Comparison of ENCODE assay signal across 32 cellular contexts in the genomic region with DNA sequence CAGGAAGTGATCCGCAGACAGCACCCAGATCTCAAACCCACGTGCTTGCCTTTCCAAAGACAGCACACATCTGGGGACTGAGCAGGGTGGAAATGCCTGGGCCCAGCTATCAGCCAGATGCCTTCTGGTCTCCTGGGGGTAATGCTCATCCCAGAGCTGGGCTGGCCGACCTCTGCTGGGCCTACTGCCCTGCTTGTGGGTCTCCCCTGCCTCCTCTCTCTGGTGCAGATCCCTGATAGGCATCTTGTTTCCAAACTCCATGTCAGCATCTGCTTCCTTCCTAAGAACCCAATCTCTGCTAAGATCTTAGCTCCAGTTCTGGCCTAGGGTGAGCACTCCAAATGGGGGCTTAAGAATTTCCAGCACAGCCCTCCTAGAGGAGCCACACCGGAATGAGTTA.
"Had no signal": no experiment of that assay in that cellular context is flagged by ENCODE, and none has a peak within 500 bp of the region (broad histone marks: within the 10 kb centered on the region; RNA-seq: fewer than 3 reads in every experiment).

No MANE protein-coding gene starts in this region.

- ATAC-seq: activated naive CD4-positive, alpha-beta T cell treated with anti-CD3 and anti-CD28 coated beads, Interleukin-2, amount 50 U/mL, for 72 hours; activated naive CD8-positive, alpha-beta T cell treated with anti-CD3 and anti-CD28 coated beads, Interleukin-2, amount 50 U/mL, for 24 hours; activated T-cell treated with anti-CD3 and anti-CD28 coated beads, Interleukin-2, amount 50 U/mL, for 4 hours; activated T-cell treated with anti-CD3 and anti-CD28 coated beads, Interleukin-2, amount 50 U/mL, for 72 hours; activated T-helper 17 cell treated with anti-CD3 and anti-CD28 coated beads, Interleukin-2, amount 50 U/mL, for 72 hours; body of pancreas had no signal

- H3K36me3 ChIP-seq: adrenal gland, ascending aorta, brain microvascular endothelial cell, breast epithelium, cardiac muscle cell had no signal

- DNase-seq: activated effector memory CD4-positive, alpha-beta T cell treated with anti-CD3 and anti-CD28 coated beads, Interleukin-2, amount 50 U/mL, for 16 hours; activated effector memory CD4-positive, alpha-beta T cell treated with Interleukin-2 at 50 U/mL for 16 hours; activated gamma-delta T cell; activated gamma-delta T cell treated with Interleukin-2 at 50 U/mL for 16 hours; activated naive CD4-positive, alpha-beta T cell; activated naive CD4-positive, alpha-beta T cell treated with anti-CD3 and anti-CD28 coated beads for 36 hours; activated naive CD4-positive, alpha-beta T cell treated with anti-CD3 and anti-CD28 coated beads, Interleukin-2, amount 10 ng/mL, durations not matched to agents 7 days and 5 days; activated naive CD4-positive, alpha-beta T cell treated with anti-CD3 and anti-CD28 coated beads, Interleukin-2, amount 50 U/mL, for 16 hours; activated naive CD4-positive, alpha-beta T cell treated with Interleukin-2 at 50 U/mL for 16 hours; activated naive CD8-positive, alpha-beta T cell treated with anti-CD3 and anti-CD28 coated beads for 36 hours; activated naive CD8-positive, alpha-beta T cell treated with anti-CD3 and anti-CD28 coated beads, Interleukin-2, amount 10 ng/mL, durations not matched to agents 7 days and 5 days; activated naive CD8-positive, alpha-beta T cell treated with anti-CD3 and anti-CD28 coated beads, Interleukin-2, amount 50 U/mL, for 24 hours; activated T-cell treated with anti-CD3 and anti-CD28 coated beads, Interleukin-2, amount 50 U/mL, for 1 hour; activated T-cell treated with anti-CD3 and anti-CD28 coated beads, Interleukin-2, amount 50 U/mL, for 24 hours; activated T-cell treated with anti-CD3 and anti-CD28 coated beads, Interleukin-2, amount 50 U/mL, for 4 hours; activated T-cell treated with anti-CD3 and anti-CD28 coated beads, Interleukin-2, amount 50 U/mL, for 48 hours; activated T-cell treated with anti-CD3 and anti-CD28 coated beads, Interleukin-2, amount 50 U/mL, for 72 hours; adrenal gland; amniotic stem cell; amygdala; anterior cingulate cortex; aorta; body of pancreas; brain microvascular endothelial cell; caudate nucleus; central memory CD4-positive, alpha-beta T cell; cerebellar nuclear complex had no signal

- H3K27me3 ChIP-seq: adrenal gland, ascending aorta, body of pancreas, brain microvascular endothelial cell had no signal

- H3K4me3 ChIP-seq: adrenal gland, ascending aorta, body of pancreas, breast epithelium, cardiac muscle cell had no signal

- H3K27ac ChIP-seq: adrenal gland, ascending aorta, body of pancreas, brain microvascular endothelial cell, breast epithelium, cardiac muscle cell had no signal

- H3K9me3 ChIP-seq: adrenal gland, ascending aorta, body of pancreas, breast epithelium had no signal

- H3K4me1 ChIP-seq: adrenal gland, ascending aorta, body of pancreas, breast epithelium had no signal
